ENCODE assay signal across 8 cellular contexts in the genomic region with DNA sequence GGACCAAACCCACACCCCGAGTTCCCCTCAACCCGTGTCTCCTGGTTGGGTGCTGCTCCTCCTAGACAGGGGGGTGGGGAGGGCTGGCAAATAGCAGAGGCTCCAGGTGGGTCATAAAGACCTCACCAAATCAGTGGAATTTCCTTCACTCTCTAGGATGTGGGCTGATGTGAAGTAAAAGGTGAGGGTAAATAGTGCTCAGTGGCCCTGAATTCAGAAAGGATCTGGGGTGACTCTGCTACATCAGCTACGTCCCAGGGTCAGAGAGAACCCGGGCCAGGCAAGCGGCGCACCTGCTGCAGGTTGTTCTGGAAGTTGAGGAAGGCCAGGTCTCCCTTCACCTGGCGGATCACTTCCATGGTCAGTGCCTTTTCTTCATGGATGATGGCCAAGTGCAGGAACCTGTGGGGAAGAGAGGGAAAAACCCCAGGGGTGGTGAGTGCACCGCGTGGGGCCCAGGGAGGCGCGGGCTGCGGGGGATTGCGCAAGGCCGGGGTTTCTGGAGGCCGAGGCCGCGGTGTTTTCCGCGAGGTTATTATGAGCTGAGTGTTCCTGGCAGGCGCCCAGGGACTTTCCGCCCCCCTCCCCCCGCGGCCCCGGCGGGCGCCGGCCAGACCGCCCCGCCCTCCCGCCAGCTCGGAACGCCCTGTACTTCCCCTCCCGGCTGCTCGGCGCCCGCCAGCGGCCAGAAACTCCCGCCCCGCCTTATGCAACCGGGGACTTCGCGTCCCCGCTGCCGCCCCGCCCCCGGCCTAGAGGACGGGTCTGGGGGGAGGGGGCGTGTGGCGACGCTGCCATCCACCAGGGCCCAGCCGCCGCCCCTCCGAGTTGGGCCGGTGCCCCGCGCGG. TPM values are rescaled to one million over a fixed set of nuclear protein-coding genes. Genes with fewer than 3 reads are reported as not detected.
DNase-seq lines count a peak whose midpoint lies in the region; ATAC-seq and TF ChIP-seq lines count a peak whose summit lies in the region.

No MANE protein-coding gene starts in this region.

- H3K4me1 ChIP-seq in Loucy (ENCODE audit: insufficient read depth, low read length, poor library complexity, severe bottlenecking) = peaks cover 50% of the 10 kb centered on the region

- intact Hi-C loops in activated T-helper 2 cell treated with anti-CD3 and anti-CD28 coated beads, Interferon-gamma antibody, Interleukin-2, Interleukin-4, amounts not matched to agents 10 μg/mL and 5 μg/mL and 100 μg/mL, durations not matched to agents 14 hours and 24 hours and 36 hours (cut with micrococcal nuclease) = loop anchor here (1.0 to 5.0 kb wide), 11 partner anchors 13 to 421 kb away; partner anchors contain the start of genes FAM177A1, PRORP, PSMA6 and SRP54

- H3K4me3 ChIP-seq in H7 (ENCODE audit: insufficient read depth, low read depth, low read length) = peak overlapping the region; percentile 91
- H3K4me3 ChIP-seq in Loucy (ENCODE audit: low read length, poor library complexity, severe bottlenecking) = peak overlapping the region; percentile 99

- peaks cover 32% of the 10 kb centered on the region for H4K20me1 ChIP-seq in Loucy (ENCODE audit: insufficient read depth, low read length, poor library complexity, severe bottlenecking)

- no peak overlapping the region for H2AFZ ChIP-seq in Loucy (ENCODE audit: low read length)

- no peaks in the 10 kb centered on the region for H3K9me2 ChIP-seq in Loucy (replicated peaks; ENCODE audit: low read depth, low read length)

- H3K36me3 ChIP-seq in H7 (replicated peaks; ENCODE audit: control insufficient read depth, insufficient read depth, low read length) (peaks cover 18% of the 10 kb centered on the region), Loucy (ENCODE audit: insufficient read depth, low read length) (peaks cover 31% of the 10 kb centered on the region; the same call in 1 of the 2 replicates)

- H3K27ac Mint-ChIP-seq in activated T-helper 2 cell treated with anti-CD3 and anti-CD28 coated beads, Interferon-gamma antibody, Interleukin-2, Interleukin-4, amounts not matched to agents 10 μg/mL and 5 μg/mL and 100 μg/mL, durations not matched to agents 14 hours and 24 hours and 36 hours = peak overlapping the region; percentile 97
- peak overlapping the region; percentile 98 to 99 for H3K27ac Mint-ChIP-seq in natural killer cell treated with Interleukin-12 subunit alpha and Interleukin-12 subunit beta and Interleukin-15 and Interleukin-18, amount 100 ng/mL, for 72 hours

- peaks cover 5% of the 10 kb centered on the region; the same call in 1 of the 2 replicates for H3F3A ChIP-seq in Loucy (ENCODE audit: low read depth)

- H3K4me3 Mint-ChIP-seq in activated T-helper 2 cell treated with anti-CD3 and anti-CD28 coated beads, Interferon-gamma antibody, Interleukin-2, Interleukin-4, amounts not matched to agents 10 μg/mL and 5 μg/mL and 100 μg/mL, durations not matched to agents 14 hours and 24 hours and 36 hours (ENCODE audit: low read depth) = peak overlapping the region; percentile 99
- H3K4me3 Mint-ChIP-seq in natural killer cell treated with Interleukin-12 subunit alpha and Interleukin-12 subunit beta and Interleukin-15 and Interleukin-18, amount 100 ng/mL, for 72 hours = peak overlapping the region; percentile 94

- H3K9me3 Mint-ChIP-seq in activated T-helper 2 cell treated with anti-CD3 and anti-CD28 coated beads, Interferon-gamma antibody, Interleukin-2, Interleukin-4, amounts not matched to agents 10 μg/mL and 5 μg/mL and 100 μg/mL, durations not matched to agents 14 hours and 24 hours and 36 hours = no peaks in the 10 kb centered on the region
- no peaks in the 10 kb centered on the region for H3K9me3 Mint-ChIP-seq in natural killer cell treated with Interleukin-12 subunit alpha and Interleukin-12 subunit beta and Interleukin-15 and Interleukin-18, amount 100 ng/mL, for 72 hours

- DNase-seq in ELF-1 (ENCODE audit: low read depth, low spot score) (peak; percentile 66), H7 (peak; percentile 96), RPMI8226 (peak; percentile 91), fibroblast of peridontal ligament (ENCODE audit: extremely low read depth) (peak; percentile 91)
- DNase-seq in activated T-helper 2 cell treated with anti-CD3 and anti-CD28 coated beads, Interferon-gamma antibody, Interleukin-2, Interleukin-4, amounts not matched to agents 10 μg/mL and 5 μg/mL and 100 μg/mL, durations not matched to agents 14 hours and 24 hours and 36 hours (ENCODE audit: low spot score) = peak; percentile 88
- DNase-seq in natural killer cell treated with Interleukin-12 subunit alpha and Interleukin-12 subunit beta and Interleukin-15 and Interleukin-18, amount 100 ng/mL, for 72 hours (ENCODE audit: low spot score) = peak; percentile 97
- DNase-seq in stimulated activated naive CD4-positive, alpha-beta T cell (lab: John Stamatoyannopoulos, UW) = peak; percentile 91 to 98 (median 94)

- peak overlapping the region; percentile 98 for H3K4me2 ChIP-seq in Loucy (ENCODE audit: low read depth, low read length, poor library complexity, severe bottlenecking)

- TF ChIP-seq CTCF in Loucy (conservative IDR thresholded peaks at IDR 0.05; ENCODE audit: low read length) = no peak

- peak overlapping the region; percentile 93 for H3K9ac ChIP-seq in Loucy (ENCODE audit: low read depth, low read length, poor library complexity, severe bottlenecking)

- no peaks in the 10 kb centered on the region for H3K9me3 ChIP-seq in Loucy (ENCODE audit: insufficient read depth, low read depth, low read length)

- H3K27me3 Mint-ChIP-seq in activated T-helper 2 cell treated with anti-CD3 and anti-CD28 coated beads, Interferon-gamma antibody, Interleukin-2, Interleukin-4, amounts not matched to agents 10 μg/mL and 5 μg/mL and 100 μg/mL, durations not matched to agents 14 hours and 24 hours and 36 hours (ENCODE audit: low read depth) = no peaks in the 10 kb centered on the region
- H3K27me3 Mint-ChIP-seq in natural killer cell treated with Interleukin-12 subunit alpha and Interleukin-12 subunit beta and Interleukin-15 and Interleukin-18, amount 100 ng/mL, for 72 hours = no peaks in the 10 kb centered on the region

- H3K27me3 ChIP-seq in H7 (ENCODE audit: control insufficient read depth, insufficient read depth, low read length) (no peaks in the 10 kb centered on the region; the same call in 1 of the 2 replicates), Loucy (ENCODE audit: insufficient read depth, low read length, poor library complexity, severe bottlenecking) (no peaks in the 10 kb centered on the region)

- H3K79me2 ChIP-seq in Loucy (ENCODE audit: insufficient read depth, low read length) = peaks cover 41% of the 10 kb centered on the region

- H3K4me1 Mint-ChIP-seq in activated T-helper 2 cell treated with anti-CD3 and anti-CD28 coated beads, Interferon-gamma antibody, Interleukin-2, Interleukin-4, amounts not matched to agents 10 μg/mL and 5 μg/mL and 100 μg/mL, durations not matched to agents 14 hours and 24 hours and 36 hours (ENCODE audit: low read depth) = peaks cover 50% of the 10 kb centered on the region
- H3K4me1 Mint-ChIP-seq in natural killer cell treated with Interleukin-12 subunit alpha and Interleukin-12 subunit beta and Interleukin-15 and Interleukin-18, amount 100 ng/mL, for 72 hours (ENCODE audit: low read depth in 2 of 2) = peaks cover 55 to 62% of the 10 kb centered on the region in 2 donors

- peaks cover 47% of the 10 kb centered on the region for H3K36me3 Mint-ChIP-seq in activated T-helper 2 cell treated with anti-CD3 and anti-CD28 coated beads, Interferon-gamma antibody, Interleukin-2, Interleukin-4, amounts not matched to agents 10 μg/mL and 5 μg/mL and 100 μg/mL, durations not matched to agents 14 hours and 24 hours and 36 hours (ENCODE audit: low read depth)
- H3K36me3 Mint-ChIP-seq in natural killer cell treated with Interleukin-12 subunit alpha and Interleukin-12 subunit beta and Interleukin-15 and Interleukin-18, amount 100 ng/mL, for 72 hours = peaks cover 36% of the 10 kb centered on the region

- ATAC-seq in natural killer cell treated with Interleukin-12 subunit alpha and Interleukin-12 subunit beta and Interleukin-15 and Interleukin-18, amount 100 ng/mL, for 72 hours = peak; percentile 74 to 79

RNA-seq across cellular contexts. Expression of gene NFKBIA, which starts 0.9 kb away (rescaled TPM):
- total RNA-seq in H7 (2014; rRNA removed; shearing (Covaris generic)) = 49.2 and 64.3 TPM in 2 replicates
- total RNA-seq in activated T-helper 2 cell treated with anti-CD3 and anti-CD28 coated beads, Interferon-gamma antibody, Interleukin-2, Interleukin-4, amounts not matched to agents 10 μg/mL and 5 μg/mL and 100 μg/mL, durations not matched to agents 14 hours and 24 hours and 36 hours = 386 and 390 TPM in 2 replicates
- total RNA-seq in natural killer cell treated with Interleukin-12 subunit alpha and Interleukin-12 subunit beta and Interleukin-15 and Interleukin-18, amount 100 ng/mL, for 72 hours = 1,000 to 10,000 TPM; 1,092 to 1,804 TPM

Comparison
In these comparisons a context has a peak if more than half of its experiments do, and no peak if none do; other contexts are left out.
1. Peak in every context shown above with its lines: DNase-seq, ATAC-seq and H3K4me3 ChIP-seq.